In genomic region chr17:7238418-7239090, GRCh38 we compare ENCODE assay signal across 8 cellular contexts. TPM values are rescaled to one million over a fixed set of nuclear protein-coding genes. Genes with fewer than 3 reads are reported as not detected.
DNase-seq lines count a peak whose midpoint lies in the region; ATAC-seq and TF ChIP-seq lines count a peak whose summit lies in the region.

No MANE protein-coding gene starts in this region.

- no peak for ATAC-seq in stimulated activated naive B cell treated with anti-CD40 and anti-IgM and Interleukin-4, amounts not matched to agents 10 μg/mL and 1 μg/mL and 100 μg/mL, for 72 hours (replicated peaks)

- H3K27ac ChIP-seq in BLaER1 treated with 17β-estradiol and CSF1 and Interleukin-3, amounts not matched to agents 10 nM and 100 nM = peak overlapping the region; percentile 86 to 97 (median 93)
- H3K27ac ChIP-seq in ascending aorta = peak overlapping the region; percentile 88 to 96

- no peak for TF ChIP-seq CTCF in ascending aorta (IDR thresholded peaks at IDR 0.05)

- peak overlapping the region; percentile 87 to 97 (median 96) for H3K27ac Mint-ChIP-seq in IgD-negative memory B cell
- H3K27ac Mint-ChIP-seq in stimulated activated naive B cell treated with anti-CD40 and anti-IgM and Interleukin-4, amounts not matched to agents 10 μg/mL and 1 μg/mL and 100 μg/mL, for 72 hours = peak overlapping the region; percentile 94

- H3K9ac ChIP-seq in BLaER1 treated with 17β-estradiol and CSF1 and Interleukin-3, amounts not matched to agents 10 nM and 100 nM = peak overlapping the region; percentile 95 to 98 (median 97)

- intact Hi-C loops in ascending aorta (cut with DNase I) = loop anchor here (1.0 to 5.0 kb wide), 3 partner anchors 19 to 604 kb away; partner anchors contain the start of genes ACADVL, DLG4 and EIF5A

- no peaks in the 10 kb centered on the region for H3K9me3 ChIP-seq in BLaER1 treated with 17β-estradiol and CSF1 and Interleukin-3, amounts not matched to agents 10 nM and 100 nM (replicated peaks in 1 of 11)
- no peaks in the 10 kb centered on the region for H3K9me3 ChIP-seq in ascending aorta

- DNase-seq in ascending aorta (ENCODE audit: low spot score in 2 of 2) (peak in 1 of 2 donors; percentile 75), iPS-NIHi7 (ENCODE audit: extremely low spot score) (peak; percentile 22), GOT3 (lab: John Stamatoyannopoulos, UW) (no peak), epidermal melanocyte (ENCODE audit: insufficient read length, low spot score) (no peak), GDM1 (lab: John Stamatoyannopoulos, UW) (no peak)
- DNase-seq in stimulated activated naive B cell treated with anti-CD40 and anti-IgM and Interleukin-4, amounts not matched to agents 10 μg/mL and 1 μg/mL and 100 μg/mL, for 72 hours = no peak

- H3K27me3 ChIP-seq in BLaER1 treated with 17β-estradiol and CSF1 and Interleukin-3, amounts not matched to agents 10 nM and 100 nM = no peaks in the 10 kb centered on the region
- H3K27me3 ChIP-seq in ascending aorta = no peaks in the 10 kb centered on the region

- no peaks in the 10 kb centered on the region for H3K9me3 Mint-ChIP-seq in IgD-negative memory B cell
- H3K9me3 Mint-ChIP-seq in stimulated activated naive B cell treated with anti-CD40 and anti-IgM and Interleukin-4, amounts not matched to agents 10 μg/mL and 1 μg/mL and 100 μg/mL, for 72 hours = no peaks in the 10 kb centered on the region

- H3K4me1 Mint-ChIP-seq in IgD-negative memory B cell = peaks cover 38 to 47% (median 39%) of the 10 kb centered on the region in 3 donors
- peaks cover 59 to 75% of the 10 kb centered on the region in 2 donors for H3K4me1 Mint-ChIP-seq in stimulated activated naive B cell treated with anti-CD40 and anti-IgM and Interleukin-4, amounts not matched to agents 10 μg/mL and 1 μg/mL and 100 μg/mL, for 72 hours

- peaks cover 27 to 47% (median 42%) of the 10 kb centered on the region in 11 experiments for H3K36me3 ChIP-seq in BLaER1 treated with 17β-estradiol and CSF1 and Interleukin-3, amounts not matched to agents 10 nM and 100 nM
- peaks cover 10 to 28% of the 10 kb centered on the region in 2 donors for H3K36me3 ChIP-seq in ascending aorta

- peak overlapping the region; percentile 87 to 98 (median 97) for H3K4me3 Mint-ChIP-seq in IgD-negative memory B cell
- peak overlapping the region; percentile 95 for H3K4me3 Mint-ChIP-seq in stimulated activated naive B cell treated with anti-CD40 and anti-IgM and Interleukin-4, amounts not matched to agents 10 μg/mL and 1 μg/mL and 100 μg/mL, for 72 hours

- H3K27me3 Mint-ChIP-seq in IgD-negative memory B cell = no peaks in the 10 kb centered on the region
- no peaks in the 10 kb centered on the region for H3K27me3 Mint-ChIP-seq in stimulated activated naive B cell treated with anti-CD40 and anti-IgM and Interleukin-4, amounts not matched to agents 10 μg/mL and 1 μg/mL and 100 μg/mL, for 72 hours

- peak overlapping the region in 10 of 11 experiments; percentile 20 to 55 (median 48); a peak in 18 of 22 replicates for H3K4me2 ChIP-seq in BLaER1 treated with 17β-estradiol and CSF1 and Interleukin-3, amounts not matched to agents 10 nM and 100 nM

- peaks cover 8% of the 10 kb centered on the region for H3K36me3 Mint-ChIP-seq in IgD-negative memory B cell
- H3K36me3 Mint-ChIP-seq in stimulated activated naive B cell treated with anti-CD40 and anti-IgM and Interleukin-4, amounts not matched to agents 10 μg/mL and 1 μg/mL and 100 μg/mL, for 72 hours = peaks cover 51 to 69% of the 10 kb centered on the region in 2 donors

- peak overlapping the region; percentile 88 to 97 (median 96) for H3K4me3 ChIP-seq in BLaER1 treated with 17β-estradiol and CSF1 and Interleukin-3, amounts not matched to agents 10 nM and 100 nM
- peak overlapping the region; percentile 92 to 99 for H3K4me3 ChIP-seq in ascending aorta

- H3K4me1 ChIP-seq in BLaER1 treated with 17β-estradiol and CSF1 and Interleukin-3, amounts not matched to agents 10 nM and 100 nM = peaks cover 36 to 57% (median 55%) of the 10 kb centered on the region in 10 experiments
- peaks cover 12 to 25% of the 10 kb centered on the region in 2 donors for H3K4me1 ChIP-seq in ascending aorta

- peaks cover 16 to 35% (median 28%) of the 10 kb centered on the region in 11 experiments; a peak in 20 of 22 replicates for H4K20me1 ChIP-seq in BLaER1 treated with 17β-estradiol and CSF1 and Interleukin-3, amounts not matched to agents 10 nM and 100 nM

RNA-seq across cellular contexts. Expression of gene PHF23, which starts 0.7 kb away (rescaled TPM):
- polyA plus RNA-seq in IgD-negative memory B cell = 38.2 TPM
- 13.3 TPM for total RNA-seq in ascending aorta

RNA-seq across cellular contexts. Expression of gene GABARAP, which starts 3.7 kb away (rescaled TPM):
- 1,138 TPM for polyA plus RNA-seq in IgD-negative memory B cell
- total RNA-seq in ascending aorta = 422 TPM

RNA-seq across cellular contexts. Expression of gene DVL2, which starts 4.2 kb away (rescaled TPM):
- polyA plus RNA-seq in IgD-negative memory B cell = 32.3 TPM
- 17.2 TPM for total RNA-seq in ascending aorta

RNA-seq across cellular contexts. Expression of gene CTDNEP1, which starts 13.0 kb away (rescaled TPM):
- polyA plus RNA-seq in IgD-negative memory B cell = 48.7 TPM
- total RNA-seq in ascending aorta = 81.4 TPM

RNA-seq across cellular contexts. Expression of gene ELP5, which starts 13.5 kb away (rescaled TPM):
- polyA plus RNA-seq in IgD-negative memory B cell = 86.8 TPM
- total RNA-seq in ascending aorta = 106 TPM
